Comparison of ENCODE assay signal across 23 cellular contexts in the genomic region with DNA sequence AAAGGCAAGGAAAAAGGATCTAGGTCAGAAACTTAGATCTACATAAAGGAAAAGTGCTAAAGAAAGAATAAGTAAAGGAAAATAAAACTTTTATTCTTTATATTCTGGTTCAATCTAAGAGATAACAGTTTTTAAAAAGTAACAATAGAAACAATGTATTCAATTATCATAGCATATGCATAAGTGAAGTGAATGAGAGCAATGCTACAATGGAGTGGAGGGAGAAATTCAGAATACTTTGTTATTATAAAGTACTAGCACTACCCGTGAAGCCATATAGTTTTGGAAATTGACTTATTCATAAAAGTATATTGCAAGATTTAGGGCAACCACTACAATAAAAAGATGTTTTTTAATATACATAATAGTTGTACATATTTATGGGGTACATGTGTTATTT.
DNase-seq lines count a peak whose midpoint lies in the region; ATAC-seq, FAIRE-seq and TF ChIP-seq lines count a peak whose summit lies in the region.
"Had no signal": no experiment of that assay in that cellular context is flagged by ENCODE, and none has a peak within 500 bp of the region (broad histone marks: within the 10 kb centered on the region; RNA-seq: fewer than 3 reads in every experiment).

No MANE protein-coding gene starts in this region.

- H3K4me3 ChIP-seq in HUES48 (ENCODE audit: low read depth, low read length): peak overlapping the region; percentile 0; the same call in 1 of the 2 replicates
- no peak overlapping the region for H3K4me3 ChIP-seq in iPS-20b (ENCODE audit: low read length)
- no peak overlapping the region for H3K4me3 ChIP-seq in vagina
- H3K4me3 ChIP-seq in naive thymus-derived CD4-positive, alpha-beta T cell (ENCODE audit: low read length): no peak overlapping the region
- H3K4me3 ChIP-seq: BLaER1 treated with 17β-estradiol and CSF1 and Interleukin-3, amounts not matched to agents 10 nM and 100 nM; GM23248 had no signal

- H3K4me3 Mint-ChIP-seq in WTC11: no peak overlapping the region
- H3K4me3 Mint-ChIP-seq in naive thymus-derived CD4-positive, alpha-beta T cell: no peak overlapping the region
- H3K4me3 Mint-ChIP-seq: CD14-positive monocyte; CD4-positive, alpha-beta T cell had no signal

- DNase-seq in WTC11 (ENCODE audit: low spot score): no peak
- no peak for DNase-seq in vagina (ENCODE audit: extremely low spot score in 2 of 2)
- no peak for DNase-seq in GM19239 (ENCODE audit: insufficient read length, low spot score)
- no peak for DNase-seq in naive thymus-derived CD4-positive, alpha-beta T cell
- DNase-seq: AML-193; BE2C; Calu3; CD4-positive, alpha-beta T cell; COR-L47; DMS53; DMS79 treated with DMSO at 0.1 percent for 48 hours; GM23248; HCEC 1CT had no signal

- no peak for FAIRE-seq in GM19239 (lab: Jason Lieb, UNC)
- FAIRE-seq: A204.1, G401.6, GM12892, H54 had no signal

- no peaks in the 10 kb centered on the region for H3K9me3 ChIP-seq in ES-I3 (ENCODE audit: control insufficient read depth, insufficient read depth, low read length)
- H3K9me3 ChIP-seq in HUES48 (ENCODE audit: control insufficient read depth, insufficient read depth, low read length): no peaks in the 10 kb centered on the region
- no peaks in the 10 kb centered on the region for H3K9me3 ChIP-seq in iPS-20b (ENCODE audit: insufficient read depth, low read depth, low read length)
- no peaks in the 10 kb centered on the region for H3K9me3 ChIP-seq in vagina
- no peaks in the 10 kb centered on the region for H3K9me3 ChIP-seq in naive thymus-derived CD4-positive, alpha-beta T cell (ENCODE audit: control insufficient read depth in 2 of 3, low read length in 3 of 3)
- H3K9me3 ChIP-seq: BE2C; BLaER1 treated with 17β-estradiol and CSF1 and Interleukin-3, amounts not matched to agents 10 nM and 100 nM had no signal

- no peak for TF ChIP-seq CTCF in WTC11 (IDR thresholded peaks at IDR 0.05)
- no peak for TF ChIP-seq CTCF in vagina (IDR thresholded peaks at IDR 0.05)

- intact Hi-C loops in vagina (cut with DNase I): no loop called here
- intact Hi-C loops in naive thymus-derived CD4-positive, alpha-beta T cell (cut with micrococcal nuclease): no loop called here

- H3K27ac Mint-ChIP-seq in WTC11: peak overlapping the region; percentile 97
- no peak overlapping the region for H3K27ac Mint-ChIP-seq in naive thymus-derived CD4-positive, alpha-beta T cell
- H3K27ac Mint-ChIP-seq: CD14-positive monocyte; CD4-positive, alpha-beta T cell had no signal

- no peaks in the 10 kb centered on the region for H3K27me3 Mint-ChIP-seq in WTC11 (ENCODE audit: low read depth)
- no peaks in the 10 kb centered on the region for H3K27me3 Mint-ChIP-seq in naive thymus-derived CD4-positive, alpha-beta T cell
- H3K27me3 Mint-ChIP-seq: CD4-positive, alpha-beta T cell had no signal

- H3K36me3 Mint-ChIP-seq in WTC11: peaks cover 10% of the 10 kb centered on the region
- H3K36me3 Mint-ChIP-seq in naive thymus-derived CD4-positive, alpha-beta T cell: no peaks in the 10 kb centered on the region
- H3K36me3 Mint-ChIP-seq: CD14-positive monocyte had no signal

- CTCF ChIA-PET in WTC11 (lab: Charles Lee): no interaction called here
- CTCF ChIA-PET in naive thymus-derived CD4-positive, alpha-beta T cell (lab: Charles Lee): no interaction called here

- no peaks in the 10 kb centered on the region for H3K27me3 ChIP-seq in HUES48 (ENCODE audit: control insufficient read depth, insufficient read depth, low read length)
- no peaks in the 10 kb centered on the region for H3K27me3 ChIP-seq in iPS-20b (ENCODE audit: insufficient read depth, low read length)
- H3K27me3 ChIP-seq in vagina: no peaks in the 10 kb centered on the region
- H3K27me3 ChIP-seq in naive thymus-derived CD4-positive, alpha-beta T cell (ENCODE audit: control insufficient read depth in 2 of 2, insufficient read depth in 2 of 2, low read length in 2 of 2): no peaks in the 10 kb centered on the region
- H3K27me3 ChIP-seq: BE2C; BLaER1 treated with 17β-estradiol and CSF1 and Interleukin-3, amounts not matched to agents 10 nM and 100 nM had no signal

- no peak for TF ChIP-seq POLR2A in vagina (IDR thresholded peaks at IDR 0.05)

- H3K27ac ChIP-seq in HUES48 (ENCODE audit: low read depth, low read length): peak overlapping the region; percentile 62
- H3K27ac ChIP-seq in iPS-20b (ENCODE audit: low read length): peak overlapping the region; percentile 39
- no peak overlapping the region for H3K27ac ChIP-seq in vagina
- H3K27ac ChIP-seq in naive thymus-derived CD4-positive, alpha-beta T cell (ENCODE audit: low read depth, low read length): no peak overlapping the region
- H3K27ac ChIP-seq: 22Rv1; BLaER1 treated with 17β-estradiol and CSF1 and Interleukin-3, amounts not matched to agents 10 nM and 100 nM; GM23248 had no signal

- no peak for ATAC-seq in WTC11
- no peak for ATAC-seq in naive thymus-derived CD4-positive, alpha-beta T cell

- POLR2A ChIA-PET in WTC11 (lab: Charles Lee): no interaction called here
- POLR2A ChIA-PET in naive thymus-derived CD4-positive, alpha-beta T cell (lab: Charles Lee): no interaction called here

- H3K9ac ChIP-seq in ES-I3 (ENCODE audit: low read depth, low read length) (peak overlapping the region; percentile 75; the same call in 1 of the 2 replicates), HUES48 (ENCODE audit: low read depth, low read length) (peak overlapping the region; percentile 45; the same call in 1 of the 2 replicates), iPS-20b (ENCODE audit: low read depth, low read length) (no peak overlapping the region)
- H3K9ac ChIP-seq: BLaER1 treated with 17β-estradiol and CSF1 and Interleukin-3, amounts not matched to agents 10 nM and 100 nM; GM23248 had no signal

- peaks cover 16% of the 10 kb centered on the region for H3K4me1 ChIP-seq in ES-I3 (ENCODE audit: insufficient read depth, low read length)
- H3K4me1 ChIP-seq in HUES48 (ENCODE audit: control insufficient read depth, insufficient read depth, low read length): peaks cover 23% of the 10 kb centered on the region
- H3K4me1 ChIP-seq in iPS-20b (ENCODE audit: insufficient read depth, low read length): peaks cover 18% of the 10 kb centered on the region; the same call in 1 of the 2 replicates
- no peaks in the 10 kb centered on the region for H3K4me1 ChIP-seq in vagina
- no peaks in the 10 kb centered on the region for H3K4me1 ChIP-seq in naive thymus-derived CD4-positive, alpha-beta T cell (ENCODE audit: control insufficient read depth in 2 of 2, insufficient read depth in 2 of 2, low read length in 2 of 2)
- H3K4me1 ChIP-seq: BE2C; BLaER1 treated with 17β-estradiol and CSF1 and Interleukin-3, amounts not matched to agents 10 nM and 100 nM had no signal

- peaks cover 5% of the 10 kb centered on the region; the same call in 1 of the 2 replicates for H3K9me3 Mint-ChIP-seq in WTC11
- H3K9me3 Mint-ChIP-seq in naive thymus-derived CD4-positive, alpha-beta T cell: peaks cover 0 to 15% (median under 1%) of the 10 kb centered on the region in 11 donors

- peaks cover 30% of the 10 kb centered on the region for H3K36me3 ChIP-seq in ES-I3 (ENCODE audit: insufficient read depth, low read length)
- peaks cover 3% of the 10 kb centered on the region; the same call in 1 of the 2 replicates for H3K36me3 ChIP-seq in HUES48 (ENCODE audit: control insufficient read depth, insufficient read depth, low read length)
- no peaks in the 10 kb centered on the region for H3K36me3 ChIP-seq in iPS-20b (ENCODE audit: insufficient read depth, low read depth, low read length)
- no peaks in the 10 kb centered on the region for H3K36me3 ChIP-seq in vagina
- no peaks in the 10 kb centered on the region for H3K36me3 ChIP-seq in naive thymus-derived CD4-positive, alpha-beta T cell (ENCODE audit: control insufficient read depth in 2 of 3, insufficient read depth in 3 of 3, low read length in 3 of 3)
- H3K36me3 ChIP-seq: BE2C; BLaER1 treated with 17β-estradiol and CSF1 and Interleukin-3, amounts not matched to agents 10 nM and 100 nM had no signal

- peaks cover 19% of the 10 kb centered on the region for H3K4me1 Mint-ChIP-seq in WTC11
- no peaks in the 10 kb centered on the region for H3K4me1 Mint-ChIP-seq in naive thymus-derived CD4-positive, alpha-beta T cell
- H3K4me1 Mint-ChIP-seq: CD14-positive monocyte had no signal

TF ChIP-seq in WTC11, 78 proteins besides CTCF, POLR2A, EP300 and RAD21 (continues in another document):
- no peak for TF ChIP-seq TEAD4 (CRISPR knock-in tag; IDR thresholded peaks at IDR 0.05)
- TF ChIP-seq JUN (CRISPR knock-in tag; IDR thresholded peaks at IDR 0.05): no peak
- TF ChIP-seq, protein P1, sequence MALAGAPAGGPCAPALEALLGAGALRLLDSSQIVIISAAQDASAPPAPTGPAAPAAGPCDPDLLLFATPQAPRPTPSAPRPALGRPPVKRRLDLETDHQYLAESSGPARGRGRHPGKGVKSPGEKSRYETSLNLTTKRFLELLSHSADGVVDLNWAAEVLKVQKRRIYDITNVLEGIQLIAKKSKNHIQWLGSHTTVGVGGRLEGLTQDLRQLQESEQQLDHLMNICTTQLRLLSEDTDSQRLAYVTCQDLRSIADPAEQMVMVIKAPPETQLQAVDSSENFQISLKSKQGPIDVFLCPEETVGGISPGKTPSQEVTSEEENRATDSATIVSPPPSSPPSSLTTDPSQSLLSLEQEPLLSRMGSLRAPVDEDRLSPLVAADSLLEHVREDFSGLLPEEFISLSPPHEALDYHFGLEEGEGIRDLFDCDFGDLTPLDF (CRISPR knock-in tag; IDR thresholded peaks at IDR 0.05): no peak

Comparison
In these comparisons a context has a peak if more than half of its experiments do, and no peak if none do; other contexts are left out.
1. H3K27ac ChIP-seq: peak in HUES48 (single experiment) and iPS-20b (single experiment); none in vagina (single experiment) and naive thymus-derived CD4-positive, alpha-beta T cell (single experiment).